8 cellular contexts compared by ENCODE assay signal in genomic region chr2:677056-677949, GRCh38. TPM values are rescaled to one million over a fixed set of nuclear protein-coding genes. Genes with fewer than 3 reads are reported as not detected.
DNase-seq lines count a peak whose midpoint lies in the region; ATAC-seq and TF ChIP-seq lines count a peak whose summit lies in the region.

Gene TMEM18 (minus strand): TSS chr2:677406. CDS start chr2:677345, 61 bp downstream.

- H3K79me2 ChIP-seq in KMS-11 (ENCODE audit: insufficient read depth, low read depth): peaks cover 25% of the 10 kb centered on the region; the same call in 1 of the 2 replicates

- no peaks in the 10 kb centered on the region for H3K9me3 ChIP-seq in Panc1 (ENCODE audit: control insufficient read depth, insufficient read depth, low read depth, low read length)

- no peaks in the 10 kb centered on the region for H3K9me3 Mint-ChIP-seq in activated T-cell treated with anti-CD3 and anti-CD28 coated beads, Interleukin-2, amount 50 U/mL, for 4 hours
- no peaks in the 10 kb centered on the region for H3K9me3 Mint-ChIP-seq in natural killer cell treated with Interleukin-12 subunit alpha and Interleukin-12 subunit beta and Interleukin-15 and Interleukin-18, amount 100 ng/mL, for 72 hours

- no peaks in the 10 kb centered on the region; the same call in 1 of the 2 replicates for H3K36me3 ChIP-seq in KMS-11 (ENCODE audit: insufficient read depth)
- peaks cover 6% of the 10 kb centered on the region for H3K36me3 ChIP-seq in Panc1 (ENCODE audit: control insufficient read depth, insufficient read depth, low read length)

- DNase-seq in ELR (ENCODE audit: low read depth) (peak; percentile 98), Panc1 (ENCODE audit: low read depth, low spot score) (peak; percentile 94), fibroblast of mammary gland (ENCODE audit: low read depth) (peak; percentile 99)
- peak; percentile 98 for DNase-seq in activated T-cell treated with anti-CD3 and anti-CD28 coated beads, Interleukin-2, amount 50 U/mL, for 4 hours
- peak; percentile 99 for DNase-seq in natural killer cell treated with Interleukin-12 subunit alpha and Interleukin-12 subunit beta and Interleukin-15 and Interleukin-18, amount 100 ng/mL, for 72 hours (ENCODE audit: low spot score)

- H3K27ac Mint-ChIP-seq in natural killer cell treated with Interleukin-12 subunit alpha and Interleukin-12 subunit beta and Interleukin-15 and Interleukin-18, amount 100 ng/mL, for 72 hours: peak within 1 kb of the TSS; percentile 91 to 99

- no peaks in the 10 kb centered on the region for H4K20me1 ChIP-seq in KMS-11 (ENCODE audit: insufficient read depth)

- intact Hi-C loops in Panc1 (cut with micrococcal nuclease; ENCODE audit: unreplicated experiment): no loop called here

- H3K27ac ChIP-seq in KMS-11 (peak within 1 kb of the TSS; percentile 100), Panc1 (ENCODE audit: low read length) (peak within 1 kb of the TSS; percentile 99), temporal lobe (ENCODE audit: low read depth, low read length) (peak within 1 kb of the TSS; percentile 98)

- H3K27me3 Mint-ChIP-seq in activated T-cell treated with anti-CD3 and anti-CD28 coated beads, Interleukin-2, amount 50 U/mL, for 4 hours (ENCODE audit: low read depth): no peaks in the 10 kb centered on the region
- no peaks in the 10 kb centered on the region for H3K27me3 Mint-ChIP-seq in natural killer cell treated with Interleukin-12 subunit alpha and Interleukin-12 subunit beta and Interleukin-15 and Interleukin-18, amount 100 ng/mL, for 72 hours

- peak within 1 kb of the TSS; percentile 97 for H3K4me3 Mint-ChIP-seq in activated T-cell treated with anti-CD3 and anti-CD28 coated beads, Interleukin-2, amount 50 U/mL, for 4 hours
- H3K4me3 Mint-ChIP-seq in natural killer cell treated with Interleukin-12 subunit alpha and Interleukin-12 subunit beta and Interleukin-15 and Interleukin-18, amount 100 ng/mL, for 72 hours: peak within 1 kb of the TSS; percentile 87

- peaks cover 3% of the 10 kb centered on the region for H3K36me3 Mint-ChIP-seq in activated T-cell treated with anti-CD3 and anti-CD28 coated beads, Interleukin-2, amount 50 U/mL, for 4 hours (ENCODE audit: insufficient read depth)
- peaks cover 4% of the 10 kb centered on the region for H3K36me3 Mint-ChIP-seq in natural killer cell treated with Interleukin-12 subunit alpha and Interleukin-12 subunit beta and Interleukin-15 and Interleukin-18, amount 100 ng/mL, for 72 hours

- BruUV-seq in Panc1 (replicated peaks; lab: Mats Ljungman, UMichigan): TSS peak; percentile 98

- H3K9ac ChIP-seq in KMS-11: peak within 1 kb of the TSS; percentile 100

- H3K4me3 ChIP-seq in KMS-11 (IDR thresholded peaks at IDR 0.05; ENCODE audit: insufficient read depth, low read depth, low read length) (peak within 1 kb of the TSS; percentile 73), Panc1 (ENCODE audit: low read depth in 2 of 2, low read length in 2 of 2) (peak within 1 kb of the TSS; percentile 90 to 99), fibroblast of mammary gland (ENCODE audit: control insufficient read depth, low read depth, low read length) (peak within 1 kb of the TSS; percentile 98)

- no peaks in the 10 kb centered on the region for H3K27me3 ChIP-seq in KMS-11 (ENCODE audit: insufficient read depth, low read depth)
- H3K27me3 ChIP-seq in Panc1 (ENCODE audit: control insufficient read depth, insufficient read depth, low read length): no peaks in the 10 kb centered on the region

- TF ChIP-seq CTCF in KMS-11 (conservative IDR thresholded peaks at IDR 0.05; ENCODE audit: low read depth, low read length) (no peak), Panc1 (IDR thresholded peaks at IDR 0.05) (peak; percentile 25; the same call in 1 of the 2 replicates), fibroblast of mammary gland (conservative IDR thresholded peaks at IDR 0.05; ENCODE audit: control insufficient read depth, insufficient read depth, low read depth, low read length) (no peak)

- peaks cover 35% of the 10 kb centered on the region for H3K4me1 Mint-ChIP-seq in activated T-cell treated with anti-CD3 and anti-CD28 coated beads, Interleukin-2, amount 50 U/mL, for 4 hours (ENCODE audit: low read depth)
- peaks cover 39 to 43% of the 10 kb centered on the region in 2 donors for H3K4me1 Mint-ChIP-seq in natural killer cell treated with Interleukin-12 subunit alpha and Interleukin-12 subunit beta and Interleukin-15 and Interleukin-18, amount 100 ng/mL, for 72 hours (ENCODE audit: low read depth in 2 of 2)

- CTCF ChIA-PET in Panc1 (lab: Charles Lee): no interaction called here

- POLR2A ChIA-PET in Panc1 (lab: Charles Lee): interaction anchor here (0.6 to 0.7 kb wide), 3 partner anchors 171 to 663 kb away, joined by 3 to 4 read pairs (median 3); no protein-coding TSS in a partner anchor

- peaks cover 5% of the 10 kb centered on the region for H3K4me1 ChIP-seq in KMS-11 (ENCODE audit: low read depth, poor library complexity, severe bottlenecking)
- peaks cover 21% of the 10 kb centered on the region for H3K4me1 ChIP-seq in Panc1 (ENCODE audit: control insufficient read depth, insufficient read depth, low read length)

- H2AFZ ChIP-seq in KMS-11 (ENCODE audit: low read depth): peak within 1 kb of the TSS; percentile 93

- in situ Hi-C loops in Panc1 (cut with HindIII; ENCODE audit: low pct_unique_long_range_greater_than_20kb, low sequenced_read_pairs): no loop called here

- H3K4me2 ChIP-seq in KMS-11: peak within 1 kb of the TSS; percentile 81

- peak; percentile 49 for ATAC-seq in GM21786 (IDR thresholded peaks at IDR 0.05; ENCODE audit: unreplicated experiment)
- ATAC-seq in Panc1: peak; percentile 77
- ATAC-seq in activated T-cell treated with anti-CD3 and anti-CD28 coated beads, Interleukin-2, amount 50 U/mL, for 4 hours: peak; percentile 66 to 72
- ATAC-seq in natural killer cell treated with Interleukin-12 subunit alpha and Interleukin-12 subunit beta and Interleukin-15 and Interleukin-18, amount 100 ng/mL, for 72 hours: peak; percentile 88 to 89

RNA-seq across cellular contexts. Expression of gene TMEM18, which starts in this region (rescaled TPM):
- 49.6 TPM for total RNA-seq in Panc1 (2021; ENCODE audit: unreplicated experiment)
- polyA plus RNA-seq in Panc1 (2012; ENCODE audit: insufficient read length): 56.4 TPM
- 10 to 100 TPM; 29.2 to 33.2 (median 29.3) TPM for total RNA-seq in activated T-cell treated with anti-CD3 and anti-CD28 coated beads, Interleukin-2, amount 50 U/mL, for 4 hours
- total RNA-seq in natural killer cell treated with Interleukin-12 subunit alpha and Interleukin-12 subunit beta and Interleukin-15 and Interleukin-18, amount 100 ng/mL, for 72 hours: 10 to 100 TPM; 24.9 to 26.7 TPM
- 18.9 TPM for total RNA-seq in temporal lobe

Comparison
In these comparisons a context has a peak if more than half of its experiments do, and no peak if none do; other contexts are left out.
1. Peak in every context shown above with its lines: DNase-seq, ATAC-seq, H3K4me3 ChIP-seq and H3K27ac ChIP-seq.